In the genomic region with DNA sequence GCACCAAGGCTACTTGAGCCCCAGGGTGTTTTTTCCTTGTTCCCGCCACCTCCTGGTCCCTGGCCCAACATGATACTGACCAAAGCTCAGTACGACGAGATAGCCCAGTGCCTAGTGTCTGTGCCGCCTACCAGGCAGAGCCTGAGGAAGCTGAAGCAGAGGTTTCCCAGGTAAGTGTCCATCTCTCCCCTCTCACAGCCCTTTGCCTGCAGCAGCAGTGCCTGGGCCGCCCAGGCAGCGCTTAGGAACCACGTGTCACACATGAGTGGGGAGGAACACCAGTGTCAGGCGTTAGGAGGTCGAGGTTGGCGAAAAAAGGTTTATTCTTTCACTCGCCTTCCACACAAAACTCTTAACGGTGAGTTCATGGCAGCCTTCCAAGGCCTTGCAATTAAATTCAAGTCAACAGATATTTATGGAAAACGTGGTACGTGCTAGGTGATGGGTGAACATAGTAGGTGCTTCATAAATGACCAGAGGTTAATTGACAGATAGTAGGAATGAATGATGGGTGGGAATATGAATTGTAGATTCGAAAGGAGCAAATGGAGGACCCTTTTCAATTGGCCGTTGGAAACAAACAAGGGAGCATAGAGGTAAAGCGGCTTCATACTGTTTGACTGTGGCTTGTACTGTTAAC, we compare ENCODE assay signal across 8 cellular contexts. TPM values are rescaled to one million over a fixed set of nuclear protein-coding genes. Genes with fewer than 3 reads are reported as not detected.
A peak's percentile ranks its signal among the peaks of the same experiment; 100 is the strongest.
DNase-seq lines count a peak whose midpoint lies in the region; ATAC-seq and TF ChIP-seq lines count a peak whose summit lies in the region.

No MANE protein-coding gene starts in this region.

- peak overlapping the region; percentile 56 for H3K4me2 ChIP-seq in trophoblast cell (ENCODE audit: low read length)

- peak overlapping the region; percentile 75 for H3K4ac ChIP-seq in trophoblast cell (ENCODE audit: low read depth, low read length)

- H2AK5ac ChIP-seq in trophoblast cell (ENCODE audit: low read length) = peak overlapping the region; percentile 55

- no peaks in the 10 kb centered on the region for H3K36me3 ChIP-seq in CD8-positive, alpha-beta memory T cell (ENCODE audit: insufficient read depth, low read length)
- H3K36me3 ChIP-seq in gastroesophageal sphincter (no peaks in the 10 kb centered on the region), trophoblast cell (ENCODE audit: control insufficient read depth in 1 of 2, insufficient read depth in 2 of 2, low read length in 2 of 2) (no peaks in the 10 kb centered on the region)

- 40 to 51% methylated on average over 11 to 13 of the region's 17 CpGs for WGBS in gastroesophageal sphincter (ENCODE audit: low coverage in 1 of 2), 2 donors
- WGBS in trophoblast cell (ENCODE audit: extremely low coverage, insufficient coverage, insufficient read length) = no CpG with 5 or more reads among the region's 17 CpGs

- H3K79me2 ChIP-seq in trophoblast cell (ENCODE audit: control insufficient read depth, insufficient read depth, low read length, poor library complexity) = peaks cover 7% of the 10 kb centered on the region

- no peaks in the 10 kb centered on the region for H3K27me3 ChIP-seq in CD8-positive, alpha-beta memory T cell (ENCODE audit: insufficient read depth, low read length, poor library complexity, severe bottlenecking)
- no peaks in the 10 kb centered on the region for H3K27me3 ChIP-seq in gastroesophageal sphincter
- no peaks in the 10 kb centered on the region for H3K27me3 ChIP-seq in trophoblast cell (ENCODE audit: insufficient read depth, low read length)

- ATAC-seq in GM19397 (IDR thresholded peaks at IDR 0.05; ENCODE audit: unreplicated experiment) (peak; percentile 37), HG03565 (IDR thresholded peaks at IDR 0.05; ENCODE audit: unreplicated experiment) (peak; percentile 19), gastroesophageal sphincter (peak; percentile 52)
- peak; percentile 39 for ATAC-seq in activated CD8-positive, alpha-beta T cell treated with anti-CD3 and anti-CD28 coated beads for 36 hours

- H3K4me3 ChIP-seq in CD8-positive, alpha-beta memory T cell (ENCODE audit: low read length) = peak overlapping the region; percentile 65
- H3K4me3 ChIP-seq in gastroesophageal sphincter (peak overlapping the region; percentile 72 to 80), trophoblast cell (ENCODE audit: low read depth, low read length) (peak overlapping the region; percentile 69)

- H4K12ac ChIP-seq in trophoblast cell (ENCODE audit: low read depth, low read length) = peak overlapping the region; percentile 87

- peak overlapping the region; percentile 85 to 99 (median 96) for H3K27ac Mint-ChIP-seq in CD8-positive, alpha-beta memory T cell
- H3K27ac Mint-ChIP-seq in activated CD8-positive, alpha-beta T cell treated with anti-CD3 and anti-CD28 coated beads for 36 hours = peak overlapping the region; percentile 90

- peak overlapping the region; percentile 83 for H4K91ac ChIP-seq in trophoblast cell (ENCODE audit: low read depth, low read length)

- POLR2A ChIA-PET in CD8-positive, alpha-beta memory T cell (lab: Charles Lee) = no interaction called here
- POLR2A ChIA-PET in activated CD8-positive, alpha-beta T cell treated with anti-CD3 and anti-CD28 coated beads for 36 hours (lab: Charles Lee) = interaction anchor here (1.1 kb wide), 1 partner anchor 12 kb away, joined by 3 read pairs; no protein-coding TSS in a partner anchor

- peak overlapping the region; percentile 87 for H3K14ac ChIP-seq in trophoblast cell (ENCODE audit: low read length)

- H3K9me3 ChIP-seq in CD8-positive, alpha-beta memory T cell (ENCODE audit: low read length) = no peaks in the 10 kb centered on the region
- H3K9me3 ChIP-seq in gastroesophageal sphincter = no peaks in the 10 kb centered on the region
- no peaks in the 10 kb centered on the region for H3K9me3 ChIP-seq in trophoblast cell (ENCODE audit: insufficient read depth, low read depth, low read length)

- peaks cover 0 to 5% (median 1%) of the 10 kb centered on the region in 3 donors for H3K36me3 Mint-ChIP-seq in CD8-positive, alpha-beta memory T cell
- peaks cover 10% of the 10 kb centered on the region for H3K36me3 Mint-ChIP-seq in activated CD8-positive, alpha-beta T cell treated with anti-CD3 and anti-CD28 coated beads for 36 hours (ENCODE audit: low read depth)

- peak overlapping the region; percentile 91 for H3K18ac ChIP-seq in trophoblast cell (ENCODE audit: low read length)

- TF ChIP-seq POLR2A in gastroesophageal sphincter (IDR thresholded peaks at IDR 0.05) = no peak

- no peaks in the 10 kb centered on the region for H3K9me3 Mint-ChIP-seq in CD8-positive, alpha-beta memory T cell
- peaks cover 5% of the 10 kb centered on the region for H3K9me3 Mint-ChIP-seq in activated CD8-positive, alpha-beta T cell treated with anti-CD3 and anti-CD28 coated beads for 36 hours

- H3K23ac ChIP-seq in trophoblast cell (ENCODE audit: low read length) = no peak overlapping the region

- CTCF ChIA-PET in CD8-positive, alpha-beta memory T cell (lab: Charles Lee) = no interaction called here
- CTCF ChIA-PET in activated CD8-positive, alpha-beta T cell treated with anti-CD3 and anti-CD28 coated beads for 36 hours (lab: Charles Lee) = interaction anchor here (0.9 kb wide), 1 partner anchor 11 kb away, joined by 3 read pairs; no protein-coding TSS in a partner anchor

- no peak for TF ChIP-seq EP300 in gastroesophageal sphincter (IDR thresholded peaks at IDR 0.05)

- H3K27me3 Mint-ChIP-seq in CD8-positive, alpha-beta memory T cell = peaks cover 0 to 2% of the 10 kb centered on the region in 2 donors
- H3K27me3 Mint-ChIP-seq in activated CD8-positive, alpha-beta T cell treated with anti-CD3 and anti-CD28 coated beads for 36 hours = peaks cover 6% of the 10 kb centered on the region

- intact Hi-C loops in activated CD8-positive, alpha-beta T cell treated with anti-CD3 and anti-CD28 coated beads for 36 hours (cut with micrococcal nuclease) = no loop called here

- H3K4me1 Mint-ChIP-seq in CD8-positive, alpha-beta memory T cell = peaks cover 21 to 39% (median 38%) of the 10 kb centered on the region in 3 donors
- H3K4me1 Mint-ChIP-seq in activated CD8-positive, alpha-beta T cell treated with anti-CD3 and anti-CD28 coated beads for 36 hours (ENCODE audit: low read depth) = peaks cover 25% of the 10 kb centered on the region

- H3K4me1 ChIP-seq in CD8-positive, alpha-beta memory T cell (ENCODE audit: insufficient read depth, low read length) = peaks cover 6% of the 10 kb centered on the region
- H3K4me1 ChIP-seq in gastroesophageal sphincter (peaks cover 0 to 30% (median 4%) of the 10 kb centered on the region in 3 donors), trophoblast cell (ENCODE audit: control insufficient read depth in 1 of 2, insufficient read depth in 2 of 2, low read length in 2 of 2) (peaks cover 9 to 16% of the 10 kb centered on the region in 2 experiments)

- peaks cover 22% of the 10 kb centered on the region for H3K79me1 ChIP-seq in trophoblast cell (ENCODE audit: low read length)

- peak in 2 of 5 donors; percentile 18 to 61 for DNase-seq in CD8-positive, alpha-beta memory T cell
- DNase-seq in activated CD8-positive, alpha-beta T cell treated with anti-CD3 and anti-CD28 coated beads for 36 hours = peak; percentile 42
- no peak for DNase-seq in trophoblast cell
- DNase-seq in NAMALWA (ENCODE audit: low spot score) = no peak
- DNase-seq in AG08396 (ENCODE audit: low spot score) = no peak

- peak overlapping the region; percentile 74 for H2AFZ ChIP-seq in trophoblast cell (ENCODE audit: insufficient read depth, low read length, poor library complexity)

- peak overlapping the region; percentile 80 for H3K27ac ChIP-seq in CD8-positive, alpha-beta memory T cell (ENCODE audit: low read depth, low read length)
- H3K27ac ChIP-seq in gastroesophageal sphincter (peak overlapping the region in 3 of 4 donors; percentile 86 to 91 (median 88)), trophoblast cell (ENCODE audit: low read depth, low read length) (peak overlapping the region; percentile 55)

- H3K9ac ChIP-seq in trophoblast cell (ENCODE audit: low read length) = peak overlapping the region; percentile 28

- peak overlapping the region; percentile 67 for H2BK120ac ChIP-seq in trophoblast cell (ENCODE audit: insufficient read depth, low read length, poor library complexity)

- TF ChIP-seq CTCF in activated CD8-positive, alpha-beta T cell treated with anti-CD3 and anti-CD28 coated beads for 36 hours (IDR thresholded peaks at IDR 0.05) = no peak
- no peak for TF ChIP-seq CTCF in gastroesophageal sphincter (IDR thresholded peaks at IDR 0.05)

- H2BK5ac ChIP-seq in trophoblast cell (ENCODE audit: low read depth, low read length, poor library complexity) = peak overlapping the region; percentile 71

- H3K4me3 Mint-ChIP-seq in CD8-positive, alpha-beta memory T cell = peak overlapping the region; percentile 92 to 97 (median 94)
- H3K4me3 Mint-ChIP-seq in activated CD8-positive, alpha-beta T cell treated with anti-CD3 and anti-CD28 coated beads for 36 hours = peak overlapping the region; percentile 82

- H2BK12ac ChIP-seq in trophoblast cell (ENCODE audit: low read length) = peak overlapping the region; percentile 54

- peak overlapping the region; percentile 89 for H4K8ac ChIP-seq in trophoblast cell (ENCODE audit: low read depth, low read length)

RNA-seq across cellular contexts. Expression of a gene that starts 0.5 kb away (rescaled TPM):
- 10 to 100 TPM; 11.4 to 11.8 TPM for total RNA-seq in CD8-positive, alpha-beta memory T cell
- 5.7 TPM for polyA plus RNA-seq in CD8-positive, alpha-beta memory T cell
- 10 to 100 TPM; 13.0 to 13.8 TPM for total RNA-seq in activated CD8-positive, alpha-beta T cell treated with anti-CD3 and anti-CD28 coated beads for 36 hours
- total RNA-seq in gastroesophageal sphincter = 10 to 100 TPM; 12.5 to 29.9 (median 21.5) TPM
- polyA plus RNA-seq in trophoblast cell (2013) = 13.6 and 14.9 TPM in 2 replicates
